8 cellular contexts compared by ENCODE assay signal in genomic region chr13:27424246-27425150, GRCh38. TPM values are rescaled to one million over a fixed set of nuclear protein-coding genes. Genes with fewer than 3 reads are reported as not detected.
DNase-seq lines count a peak whose midpoint lies in the region; TF ChIP-seq lines count a peak whose summit lies in the region.

Gene GTF3A (plus strand): TSS chr13:27424619.

- peaks cover 3% of the 10 kb centered on the region for H3K27me3 Mint-ChIP-seq in neural crest cell (ENCODE audit: low read depth)

- peak within 1 kb of the TSS; percentile 85 to 96 (median 94) for H3K27ac ChIP-seq in stomach

- peak within 1 kb of the TSS; percentile 81 for H3K27ac Mint-ChIP-seq in neural crest cell (ENCODE audit: unreplicated experiment)

- DNase-seq in Daoy (ENCODE audit: low read depth) (peak; percentile 89), GOT3 (lab: John Stamatoyannopoulos, UW) (peak; percentile 61), LoVo (ENCODE audit: low spot score) (peak; percentile 92), SIG-M5 treated with dmso at 0.1 percent for 504 hours (lab: John Stamatoyannopoulos, UW; ENCODE audit: unreplicated experiment) (peak; percentile 86), activated gamma-delta T cell treated with Interleukin-2 at 50 U/mL for 16 hours (peak; percentile 82), fibroblast of villous mesenchyme (ENCODE audit: low read depth) (peak; percentile 84), neural crest cell (ENCODE audit: low read depth, low spot score) (peak; percentile 75), stomach (peak; percentile 88)

- H3K27me3 ChIP-seq in stomach = no peaks in the 10 kb centered on the region

- WGBS in stomach, 5 donors = 0 to 3% (median 0%) methylated on average over 20 to 85 of the region's 85 CpGs

- intact Hi-C loops in stomach (cut with DNase I; ENCODE audit: low total_unique reads) = no loop called here

- H3K9me3 Mint-ChIP-seq in neural crest cell = no peaks in the 10 kb centered on the region

- H3K9me3 ChIP-seq in stomach = no peaks in the 10 kb centered on the region

- peaks cover 12 to 23% (median 21%) of the 10 kb centered on the region in 4 donors for H3K36me3 ChIP-seq in stomach

- H3K36me3 Mint-ChIP-seq in neural crest cell (ENCODE audit: low read depth) = no peaks in the 10 kb centered on the region

- no peak for TF ChIP-seq EP300 in stomach (IDR thresholded peaks at IDR 0.05)

- peaks cover 38 to 50% (median 41%) of the 10 kb centered on the region in 4 donors for H3K4me1 ChIP-seq in stomach

- H3K4me3 Mint-ChIP-seq in neural crest cell = peak within 1 kb of the TSS; percentile 86

- peaks cover 24% of the 10 kb centered on the region for H3K4me1 Mint-ChIP-seq in neural crest cell

- no peak for TF ChIP-seq CTCF in fibroblast of villous mesenchyme (IDR thresholded peaks at IDR 0.05; ENCODE audit: insufficient read depth, low read depth, low read length)
- TF ChIP-seq CTCF in neural crest cell (conservative IDR thresholded peaks at IDR 0.05) = no peak
- no peak for TF ChIP-seq CTCF in stomach (IDR thresholded peaks at IDR 0.05)

- H3K4me3 ChIP-seq in fibroblast of villous mesenchyme (ENCODE audit: low read depth, low read length) (peak within 1 kb of the TSS; percentile 75), stomach (peak within 1 kb of the TSS; percentile 67 to 80 (median 70))

- TF ChIP-seq POLR2A in stomach (IDR thresholded peaks at IDR 0.05) = peak in 1 of 4 donors; percentile 77

RNA-seq across cellular contexts. Expression of gene GTF3A, which starts in this region (rescaled TPM):
- total RNA-seq in Daoy (2014; rRNA removed; shearing (Covaris generic)) = 85.2 and 91.6 TPM in 2 replicates
- 109 and 111 TPM in 2 replicates for total RNA-seq in fibroblast of villous mesenchyme
- total RNA-seq in neural crest cell = 113 and 116 TPM in 2 replicates
- total RNA-seq in stomach = 100 to 1,000 TPM in 1 of 5 donors, 10 to 100 TPM in 4; 53.4 to 220 (median 57.6) TPM
- polyA plus RNA-seq in stomach = 100 to 1,000 TPM; 141 to 216 (median 193) TPM

Comparison
In these comparisons a context has a peak if more than half of its experiments do, and no peak if none do; other contexts are left out.
1. Peak in every context shown above with its lines: DNase-seq, H3K4me3 ChIP-seq and H3K27ac ChIP-seq.